Comparison of ENCODE assay signal across 1 cellular context in the genomic region with DNA sequence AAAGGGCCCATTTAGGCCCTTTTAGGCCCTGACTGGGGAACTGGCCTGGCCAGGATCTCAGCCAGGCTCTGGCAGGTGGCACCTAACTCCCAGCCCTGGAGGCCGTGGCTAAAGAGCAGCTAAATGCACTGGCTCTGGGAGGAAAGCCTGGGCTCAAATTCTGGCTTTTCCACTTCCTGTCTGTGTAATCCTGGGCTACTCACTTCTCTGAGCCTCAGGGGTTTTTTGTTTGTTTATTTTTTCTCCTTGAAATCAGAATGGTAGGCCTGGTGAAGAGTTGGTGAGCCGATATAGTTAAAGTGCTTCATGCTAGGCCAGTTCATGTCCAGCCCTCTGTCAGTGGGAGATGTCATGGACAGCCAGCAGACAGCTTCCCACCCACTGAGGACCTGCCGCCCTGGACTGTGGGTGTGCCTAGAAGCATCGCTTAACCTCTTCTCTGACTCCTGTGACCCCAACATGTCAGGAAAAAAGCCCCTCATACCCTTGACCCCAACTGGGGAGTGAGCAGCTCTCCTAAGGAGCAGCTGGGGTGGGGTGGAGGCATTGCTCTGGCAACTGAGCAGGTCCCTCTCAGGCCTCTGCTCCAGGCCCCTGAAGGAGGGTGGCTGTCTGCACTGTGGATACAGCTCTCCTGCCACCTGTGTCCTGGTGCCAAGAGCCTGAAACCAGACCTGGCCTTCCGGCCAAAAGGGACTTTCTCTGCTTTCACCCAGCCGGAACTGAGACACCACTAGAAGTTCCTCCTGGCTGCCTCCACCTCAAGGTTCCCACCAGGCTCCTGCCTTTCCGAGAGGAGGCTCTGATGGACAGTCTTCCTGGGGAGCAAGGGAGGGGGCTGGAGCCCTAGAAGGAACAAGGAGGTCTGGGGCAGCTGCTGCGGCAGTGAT.
TF ChIP-seq lines count a peak whose summit lies in the region.

No MANE protein-coding gene starts in this region.

TF ChIP-seq in HepG2, 621 proteins besides CTCF, POLR2A, EP300 and RAD21 (continued from another document):
- TF ChIP-seq ZNF839 (CRISPR knock-in tag; IDR thresholded peaks at IDR 0.05; ENCODE audit: borderline replicate concordance): 0 out of 2 replicates have a peak, but pooled peaks have one; percentile 14
- 0 out of 2 replicates have a peak, but pooled peaks have one; percentile 7 for TF ChIP-seq ZFY (CRISPR knock-in tag; IDR thresholded peaks at IDR 0.05)
- TF ChIP-seq, protein P1, sequence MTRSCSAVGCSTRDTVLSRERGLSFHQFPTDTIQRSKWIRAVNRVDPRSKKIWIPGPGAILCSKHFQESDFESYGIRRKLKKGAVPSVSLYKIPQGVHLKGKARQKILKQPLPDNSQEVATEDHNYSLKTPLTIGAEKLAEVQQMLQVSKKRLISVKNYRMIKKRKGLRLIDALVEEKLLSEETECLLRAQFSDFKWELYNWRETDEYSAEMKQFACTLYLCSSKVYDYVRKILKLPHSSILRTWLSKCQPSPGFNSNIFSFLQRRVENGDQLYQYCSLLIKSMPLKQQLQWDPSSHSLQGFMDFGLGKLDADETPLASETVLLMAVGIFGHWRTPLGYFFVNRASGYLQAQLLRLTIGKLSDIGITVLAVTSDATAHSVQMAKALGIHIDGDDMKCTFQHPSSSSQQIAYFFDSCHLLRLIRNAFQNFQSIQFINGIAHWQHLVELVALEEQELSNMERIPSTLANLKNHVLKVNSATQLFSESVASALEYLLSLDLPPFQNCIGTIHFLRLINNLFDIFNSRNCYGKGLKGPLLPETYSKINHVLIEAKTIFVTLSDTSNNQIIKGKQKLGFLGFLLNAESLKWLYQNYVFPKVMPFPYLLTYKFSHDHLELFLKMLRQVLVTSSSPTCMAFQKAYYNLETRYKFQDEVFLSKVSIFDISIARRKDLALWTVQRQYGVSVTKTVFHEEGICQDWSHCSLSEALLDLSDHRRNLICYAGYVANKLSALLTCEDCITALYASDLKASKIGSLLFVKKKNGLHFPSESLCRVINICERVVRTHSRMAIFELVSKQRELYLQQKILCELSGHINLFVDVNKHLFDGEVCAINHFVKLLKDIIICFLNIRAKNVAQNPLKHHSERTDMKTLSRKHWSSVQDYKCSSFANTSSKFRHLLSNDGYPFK (CRISPR knock-in tag; IDR thresholded peaks at IDR 0.05; ENCODE audit: borderline replicate concordance): 0 out of 2 replicates have a peak, but pooled peaks have one; percentile 35
- no peak for TF ChIP-seq ZNF746 (CRISPR knock-in tag; IDR thresholded peaks at IDR 0.05)
- TF ChIP-seq, protein P2, sequence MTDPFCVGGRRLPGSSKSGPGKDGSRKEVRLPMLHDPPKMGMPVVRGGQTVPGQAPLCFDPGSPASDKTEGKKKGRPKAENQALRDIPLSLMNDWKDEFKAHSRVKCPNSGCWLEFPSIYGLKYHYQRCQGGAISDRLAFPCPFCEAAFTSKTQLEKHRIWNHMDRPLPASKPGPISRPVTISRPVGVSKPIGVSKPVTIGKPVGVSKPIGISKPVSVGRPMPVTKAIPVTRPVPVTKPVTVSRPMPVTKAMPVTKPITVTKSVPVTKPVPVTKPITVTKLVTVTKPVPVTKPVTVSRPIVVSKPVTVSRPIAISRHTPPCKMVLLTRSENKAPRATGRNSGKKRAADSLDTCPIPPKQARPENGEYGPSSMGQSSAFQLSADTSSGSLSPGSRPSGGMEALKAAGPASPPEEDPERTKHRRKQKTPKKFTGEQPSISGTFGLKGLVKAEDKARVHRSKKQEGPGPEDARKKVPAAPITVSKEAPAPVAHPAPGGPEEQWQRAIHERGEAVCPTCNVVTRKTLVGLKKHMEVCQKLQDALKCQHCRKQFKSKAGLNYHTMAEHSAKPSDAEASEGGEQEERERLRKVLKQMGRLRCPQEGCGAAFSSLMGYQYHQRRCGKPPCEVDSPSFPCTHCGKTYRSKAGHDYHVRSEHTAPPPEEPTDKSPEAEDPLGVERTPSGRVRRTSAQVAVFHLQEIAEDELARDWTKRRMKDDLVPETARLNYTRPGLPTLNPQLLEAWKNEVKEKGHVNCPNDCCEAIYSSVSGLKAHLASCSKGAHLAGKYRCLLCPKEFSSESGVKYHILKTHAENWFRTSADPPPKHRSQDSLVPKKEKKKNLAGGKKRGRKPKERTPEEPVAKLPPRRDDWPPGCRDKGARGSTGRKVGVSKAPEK (CRISPR knock-in tag; IDR thresholded peaks at IDR 0.05; ENCODE audit: borderline replicate concordance): no peak
- TF ChIP-seq, protein P3, sequence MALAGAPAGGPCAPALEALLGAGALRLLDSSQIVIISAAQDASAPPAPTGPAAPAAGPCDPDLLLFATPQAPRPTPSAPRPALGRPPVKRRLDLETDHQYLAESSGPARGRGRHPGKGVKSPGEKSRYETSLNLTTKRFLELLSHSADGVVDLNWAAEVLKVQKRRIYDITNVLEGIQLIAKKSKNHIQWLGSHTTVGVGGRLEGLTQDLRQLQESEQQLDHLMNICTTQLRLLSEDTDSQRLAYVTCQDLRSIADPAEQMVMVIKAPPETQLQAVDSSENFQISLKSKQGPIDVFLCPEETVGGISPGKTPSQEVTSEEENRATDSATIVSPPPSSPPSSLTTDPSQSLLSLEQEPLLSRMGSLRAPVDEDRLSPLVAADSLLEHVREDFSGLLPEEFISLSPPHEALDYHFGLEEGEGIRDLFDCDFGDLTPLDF (CRISPR knock-in tag; IDR thresholded peaks at IDR 0.05): no peak
- TF ChIP-seq EZH2 (conservative IDR thresholded peaks at IDR 0.05; ENCODE audit: low read depth, low read length): no peak
- TF ChIP-seq ZNF33B (CRISPR knock-in tag; IDR thresholded peaks at IDR 0.05): no peak
- TF ChIP-seq, protein P4, sequence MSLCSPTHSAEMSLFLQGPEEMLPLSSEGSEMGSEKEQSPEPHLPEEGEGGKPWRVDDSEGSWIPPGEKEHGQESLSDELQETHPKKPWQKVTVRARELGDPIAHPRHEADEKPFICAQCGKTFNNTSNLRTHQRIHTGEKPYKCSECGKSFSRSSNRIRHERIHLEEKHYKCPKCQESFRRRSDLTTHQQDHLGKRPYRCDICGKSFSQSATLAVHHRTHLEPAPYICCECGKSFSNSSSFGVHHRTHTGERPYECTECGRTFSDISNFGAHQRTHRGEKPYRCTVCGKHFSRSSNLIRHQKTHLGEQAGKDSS (CRISPR knock-in tag; IDR thresholded peaks at IDR 0.05; ENCODE audit: borderline replicate concordance, low read depth): no peak
- TF ChIP-seq, protein P5, sequence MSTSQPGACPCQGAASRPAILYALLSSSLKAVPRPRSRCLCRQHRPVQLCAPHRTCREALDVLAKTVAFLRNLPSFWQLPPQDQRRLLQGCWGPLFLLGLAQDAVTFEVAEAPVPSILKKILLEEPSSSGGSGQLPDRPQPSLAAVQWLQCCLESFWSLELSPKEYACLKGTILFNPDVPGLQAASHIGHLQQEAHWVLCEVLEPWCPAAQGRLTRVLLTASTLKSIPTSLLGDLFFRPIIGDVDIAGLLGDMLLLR (CRISPR knock-in tag; IDR thresholded peaks at IDR 0.05): 0 out of 2 replicates have a peak, but pooled peaks have one; percentile 8
- peak; percentile 42 for TF ChIP-seq RBM22 (optimal IDR thresholded peaks at IDR 0.05; ENCODE audit: low read length)
- no peak for TF ChIP-seq EEA1 (CRISPR knock-in tag; IDR thresholded peaks at IDR 0.05; ENCODE audit: borderline replicate concordance)
- TF ChIP-seq POLR2G (IDR thresholded peaks at IDR 0.05; ENCODE audit: low read depth, low read length): 0 out of 2 replicates have a peak, but pooled peaks have one; percentile 18
- no peak for TF ChIP-seq ZNF101 (CRISPR knock-in tag; IDR thresholded peaks at IDR 0.05; ENCODE audit: borderline replicate concordance, low read depth)
- no peak for TF ChIP-seq NR2F2 (IDR thresholded peaks at IDR 0.05; ENCODE audit: borderline replicate concordance, low read depth)
- TF ChIP-seq, protein P6, sequence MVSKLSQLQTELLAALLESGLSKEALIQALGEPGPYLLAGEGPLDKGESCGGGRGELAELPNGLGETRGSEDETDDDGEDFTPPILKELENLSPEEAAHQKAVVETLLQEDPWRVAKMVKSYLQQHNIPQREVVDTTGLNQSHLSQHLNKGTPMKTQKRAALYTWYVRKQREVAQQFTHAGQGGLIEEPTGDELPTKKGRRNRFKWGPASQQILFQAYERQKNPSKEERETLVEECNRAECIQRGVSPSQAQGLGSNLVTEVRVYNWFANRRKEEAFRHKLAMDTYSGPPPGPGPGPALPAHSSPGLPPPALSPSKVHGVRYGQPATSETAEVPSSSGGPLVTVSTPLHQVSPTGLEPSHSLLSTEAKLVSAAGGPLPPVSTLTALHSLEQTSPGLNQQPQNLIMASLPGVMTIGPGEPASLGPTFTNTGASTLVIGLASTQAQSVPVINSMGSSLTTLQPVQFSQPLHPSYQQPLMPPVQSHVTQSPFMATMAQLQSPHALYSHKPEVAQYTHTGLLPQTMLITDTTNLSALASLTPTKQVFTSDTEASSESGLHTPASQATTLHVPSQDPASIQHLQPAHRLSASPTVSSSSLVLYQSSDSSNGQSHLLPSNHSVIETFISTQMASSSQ (IDR thresholded peaks at IDR 0.05; ENCODE audit: low read depth): no peak
- TF ChIP-seq, protein P6 (CRISPR knock-in tag; IDR thresholded peaks at IDR 0.05; ENCODE audit: borderline replicate concordance): peak; percentile 30; the same call in 1 of the 2 replicates
